In the genomic region with DNA sequence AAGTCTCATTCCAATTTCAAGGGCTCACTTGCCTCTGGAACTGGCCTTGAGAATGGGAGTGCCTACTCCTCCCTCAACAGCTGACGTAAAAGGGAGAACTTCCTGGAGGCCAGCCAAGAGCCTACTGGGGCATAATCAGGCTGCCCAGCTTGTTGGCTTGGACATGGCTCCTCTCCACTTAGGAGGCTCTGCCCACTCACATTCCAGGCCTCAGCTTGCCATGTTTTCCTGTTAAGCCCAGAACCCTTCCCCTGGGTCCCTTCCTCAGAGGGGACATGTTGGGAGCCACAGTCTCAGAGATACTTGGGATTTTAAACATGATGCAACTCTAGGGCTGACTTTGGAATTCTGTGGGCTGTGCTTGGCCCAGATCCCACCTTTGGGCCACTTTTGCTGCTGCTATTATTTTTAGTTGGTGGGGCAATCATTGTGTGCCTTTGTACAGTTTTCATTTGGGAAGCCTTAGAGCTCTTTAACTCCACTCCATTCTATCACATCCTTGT, we compare ENCODE assay signal across 9 cellular contexts. TPM values are rescaled to one million over a fixed set of nuclear protein-coding genes. Genes with fewer than 3 reads are reported as not detected.
A peak's percentile ranks its signal among the peaks of the same experiment; 100 is the strongest.
DNase-seq lines count a peak whose midpoint lies in the region; ATAC-seq and TF ChIP-seq lines count a peak whose summit lies in the region.
"Had no signal": no experiment of that assay in that cellular context is flagged by ENCODE, and none has a peak within 500 bp of the region (broad histone marks: within the 10 kb centered on the region; RNA-seq: fewer than 3 reads in every experiment).

No MANE protein-coding gene starts in this region.

- DNase-seq in NCI-H748 (lab: John Stamatoyannopoulos, UW; ENCODE audit: unreplicated experiment), result peak; percentile 28
- no peak for DNase-seq in NCI-H748 treated with DMSO at 0.1 percent for 48 hours (lab: John Stamatoyannopoulos, UW)
- peak; percentile 89 to 96 for DNase-seq in cardiac fibroblast (ENCODE audit: low read depth in 2 of 2)
- DNase-seq in left lung, result peak in 1 of 2 donors; percentile 86
- DNase-seq in vagina (ENCODE audit: extremely low spot score in 2 of 2), result no peak
- DNase-seq in NCI-H510A treated with DMSO at 0.1 percent for 48 hours (lab: John Stamatoyannopoulos, UW), result no peak
- DNase-seq in stimulated activated CD4-positive, alpha-beta T cell treated with anti-CD3 and anti-CD28 coated beads, Interleukin-15, amount 100 ng/mL, for 24 hours, result no peak
- no peak for DNase-seq in DMS79 (lab: John Stamatoyannopoulos, UW)

- H3K4me1 ChIP-seq in left lung, result peaks cover 0 to 15% of the 10 kb centered on the region in 2 donors
- peaks cover 52% of the 10 kb centered on the region for H3K4me1 ChIP-seq in vagina

- H3K27me3 ChIP-seq in left lung (no peaks in the 10 kb centered on the region), vagina (no peaks in the 10 kb centered on the region)
- H3K27me3 ChIP-seq: BLaER1 had no signal

- peak; percentile 85 for ATAC-seq in left lung

- H3K27ac ChIP-seq in left lung (peak overlapping the region; percentile 62 to 78), vagina (peak overlapping the region; percentile 57)
- H3K27ac ChIP-seq: BLaER1 had no signal

- TF ChIP-seq POLR2A in vagina (IDR thresholded peaks at IDR 0.05), result no peak

- intact Hi-C loops in left lung (cut with DNase I) (no loop called here), vagina (cut with DNase I) (no loop called here)

- H3K9me3 ChIP-seq in left lung (no peaks in the 10 kb centered on the region), vagina (no peaks in the 10 kb centered on the region)
- H3K9me3 ChIP-seq: BLaER1 had no signal

- TF ChIP-seq CTCF in cardiac fibroblast (IDR thresholded peaks at IDR 0.05; ENCODE audit: low read depth, low read length), result no peak
- no peak for TF ChIP-seq CTCF in left lung (IDR thresholded peaks at IDR 0.05)
- no peak for TF ChIP-seq CTCF in vagina (IDR thresholded peaks at IDR 0.05)

- H3K36me3 ChIP-seq in left lung, result no peaks in the 10 kb centered on the region
- no peaks in the 10 kb centered on the region for H3K36me3 ChIP-seq in vagina
- H3K36me3 ChIP-seq: BLaER1 had no signal

- no peak overlapping the region for H3K4me3 ChIP-seq in cardiac fibroblast (replicated peaks in 1 of 2; ENCODE audit: low read depth in 2 of 2, low read length in 2 of 2)
- H3K4me3 ChIP-seq in left lung, result no peak overlapping the region
- no peak overlapping the region for H3K4me3 ChIP-seq in vagina
- H3K4me3 ChIP-seq: BLaER1 had no signal

RNA-seq across cellular contexts. Expression of a gene that starts 31.5 kb away (rescaled TPM):
- total RNA-seq in left lung (10 to 100 TPM in 1 of 2 donors, 1 to 10 TPM in 1; 7.1 to 11.4 TPM), vagina (not detected)

Comparison
In these comparisons a context has a peak if more than half of its experiments do, and no peak if none do; other contexts are left out.
1. DNase-seq: peak in NCI-H748 (single experiment) and cardiac fibroblast (2 of 2); none in NCI-H748 treated with DMSO at 0.1 percent for 48 hours (single experiment), vagina (0 of 2), NCI-H510A treated with DMSO at 0.1 percent for 48 hours (single experiment), stimulated activated CD4-positive, alpha-beta T cell treated with anti-CD3 and anti-CD28 coated beads, Interleukin-15, amount 100 ng/mL, for 24 hours (single experiment) and DMS79 (single experiment).